Comparison of ENCODE assay signal across 1 cellular context in the genomic region with DNA sequence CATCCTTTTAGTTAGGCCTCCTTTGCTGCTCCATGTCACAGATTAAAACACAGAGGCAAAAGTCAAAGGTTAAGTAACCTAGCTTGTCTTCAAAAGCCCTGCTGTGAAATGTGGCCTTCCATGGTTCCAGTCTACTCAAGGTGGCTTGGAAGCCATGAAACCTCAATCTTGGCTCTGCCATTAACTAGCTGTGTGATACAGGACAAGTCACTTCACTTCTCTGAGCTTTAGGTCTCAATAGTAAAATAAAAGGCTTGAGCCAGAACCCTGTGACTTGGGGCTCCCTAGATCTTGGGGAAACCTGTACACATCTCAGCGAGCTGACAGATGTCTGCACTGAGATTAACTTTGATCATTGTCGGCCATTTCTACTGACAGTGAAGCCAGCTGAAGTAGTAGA.
TF ChIP-seq lines count a peak whose summit lies in the region.

No MANE protein-coding gene starts in this region.

TF ChIP-seq in IMR-90, 13 proteins besides CTCF, POLR2A, EP300 and RAD21:
- TF ChIP-seq RCOR1 (IDR thresholded peaks at IDR 0.05; ENCODE audit: insufficient replicate concordance, low read length) = no peak
- no peak for TF ChIP-seq MAZ (IDR thresholded peaks at IDR 0.05; ENCODE audit: borderline replicate concordance, low read depth, low read length)
- no peak for TF ChIP-seq CHD1 (IDR thresholded peaks at IDR 0.05; ENCODE audit: low read depth, low read length)
